Comparison of ENCODE assay signal across 19 cellular contexts in genomic region chr17:63631062-63631461, GRCh38.
"Had no signal": no experiment of that assay in that cellular context is flagged by ENCODE, and none has a peak within 500 bp of the region (broad histone marks: within the 10 kb centered on the region; RNA-seq: fewer than 3 reads in every experiment).

No MANE protein-coding gene starts in this region.

- H3K27ac Mint-ChIP-seq: activated B cell treated with CpG ODN at 0.5 μM for 24 hours; activated CD4-positive, alpha-beta memory T cell treated with anti-CD3 and anti-CD28 coated beads for 36 hours; activated naive CD8-positive, alpha-beta T cell treated with anti-CD3 and anti-CD28 coated beads, Interleukin-2, amount 10 ng/mL, durations not matched to agents 7 days and 5 days; memory B cell; stimulated activated memory B cell treated with anti-CD40 and anti-IgM and Interleukin-4, amounts not matched to agents 10 μg/mL and 1 μg/mL and 100 μg/mL, for 72 hours had no signal

- H3K9me3 Mint-ChIP-seq: activated B cell treated with CpG ODN at 0.5 μM for 24 hours; activated CD4-positive, alpha-beta memory T cell treated with anti-CD3 and anti-CD28 coated beads for 36 hours; activated naive CD8-positive, alpha-beta T cell treated with anti-CD3 and anti-CD28 coated beads, Interleukin-2, amount 10 ng/mL, durations not matched to agents 7 days and 5 days; memory B cell; stimulated activated memory B cell treated with anti-CD40 and anti-IgM and Interleukin-4, amounts not matched to agents 10 μg/mL and 1 μg/mL and 100 μg/mL, for 72 hours had no signal

- H3K4me2 ChIP-seq: smooth muscle cell had no signal

- H3K4me3 ChIP-seq: body of pancreas, dorsolateral prefrontal cortex, smooth muscle cell, thyroid gland had no signal

- FAIRE-seq: urothelium cell line had no signal

- H3K27me3 ChIP-seq: body of pancreas, dorsolateral prefrontal cortex, thyroid gland had no signal

- ATAC-seq: body of pancreas; sciatic nerve; stimulated activated memory B cell treated with anti-CD40 and anti-IgM and Interleukin-4, amounts not matched to agents 10 μg/mL and 1 μg/mL and 100 μg/mL, for 72 hours had no signal

- H3K27ac ChIP-seq: body of pancreas, dorsolateral prefrontal cortex, thyroid gland had no signal

- H3K36me3 ChIP-seq: thyroid gland had no signal

- H3K4me3 Mint-ChIP-seq: activated B cell treated with CpG ODN at 0.5 μM for 24 hours; activated CD4-positive, alpha-beta memory T cell treated with anti-CD3 and anti-CD28 coated beads for 36 hours; activated naive CD8-positive, alpha-beta T cell treated with anti-CD3 and anti-CD28 coated beads, Interleukin-2, amount 10 ng/mL, durations not matched to agents 7 days and 5 days; memory B cell; stimulated activated memory B cell treated with anti-CD40 and anti-IgM and Interleukin-4, amounts not matched to agents 10 μg/mL and 1 μg/mL and 100 μg/mL, for 72 hours had no signal

- H3K27me3 Mint-ChIP-seq: activated B cell treated with CpG ODN at 0.5 μM for 24 hours; activated CD4-positive, alpha-beta memory T cell treated with anti-CD3 and anti-CD28 coated beads for 36 hours; activated naive CD8-positive, alpha-beta T cell treated with anti-CD3 and anti-CD28 coated beads, Interleukin-2, amount 10 ng/mL, durations not matched to agents 7 days and 5 days; memory B cell; stimulated activated memory B cell treated with anti-CD40 and anti-IgM and Interleukin-4, amounts not matched to agents 10 μg/mL and 1 μg/mL and 100 μg/mL, for 72 hours had no signal

- H3K9me3 ChIP-seq: body of pancreas, thyroid gland had no signal

- DNase-seq: activated B cell treated with CpG ODN at 0.5 μM for 24 hours; activated CD4-positive, alpha-beta memory T cell treated with anti-CD3 and anti-CD28 coated beads for 36 hours; activated CD4-positive, alpha-beta T cell treated with anti-CD3 and anti-CD28 coated beads for 4 hours; activated naive CD4-positive, alpha-beta T cell; activated naive CD8-positive, alpha-beta T cell treated with anti-CD3 and anti-CD28 coated beads, Interleukin-2, amount 10 ng/mL, durations not matched to agents 7 days and 5 days; body of pancreas; dorsolateral prefrontal cortex; erythroblast; foreskin melanocyte; head of caudate nucleus; stimulated activated CD4-positive, alpha-beta T cell treated with anti-CD3 and anti-CD28 coated beads, Interleukin-4, amount 100 ng/mL, for 1 hour; SW 1271; T-helper 2 cell; thyroid gland had no signal
